8 cellular contexts compared by ENCODE assay signal in the genomic region with DNA sequence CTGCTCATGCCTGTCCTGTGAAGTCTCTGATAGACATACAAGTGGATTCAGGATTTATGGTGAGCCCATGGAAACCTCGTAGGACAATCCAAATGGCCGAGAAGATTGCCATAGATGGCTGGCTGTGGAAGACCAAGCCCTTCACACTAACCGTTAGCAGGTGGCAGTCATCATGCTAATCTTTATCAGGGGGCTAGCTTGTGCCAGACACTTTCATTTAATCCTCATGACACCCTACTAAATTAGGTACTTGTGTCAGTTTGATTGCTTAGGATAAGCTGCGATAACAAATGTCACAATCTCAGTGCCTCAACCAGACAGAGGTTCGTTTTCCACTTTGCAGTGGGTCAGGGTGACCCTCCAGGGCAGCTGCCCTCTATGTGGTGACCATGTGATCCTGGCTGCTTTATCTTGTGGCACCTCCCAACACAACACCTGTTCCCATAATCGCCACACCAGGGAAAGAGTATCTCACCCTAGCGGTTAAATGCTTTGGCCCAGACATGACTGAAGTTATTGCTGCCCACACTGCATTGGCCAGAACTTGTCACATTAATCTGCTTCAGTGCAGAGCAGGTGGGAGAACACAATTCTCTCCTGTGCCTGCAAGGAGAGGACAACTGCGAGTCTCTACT.
A peak's percentile ranks its signal among the peaks of the same experiment; 100 is the strongest.
DNase-seq lines count a peak whose midpoint lies in the region; ATAC-seq and TF ChIP-seq lines count a peak whose summit lies in the region.

No MANE protein-coding gene starts in this region.

- no peaks in the 10 kb centered on the region for H3K36me3 Mint-ChIP-seq in type B pancreatic cell

- H3K9me3 Mint-ChIP-seq in type B pancreatic cell: no peaks in the 10 kb centered on the region

- H3K27ac ChIP-seq in right atrium auricular region: no peak overlapping the region
- no peak overlapping the region for H3K27ac ChIP-seq in fibroblast of lung (ENCODE audit: insufficient read depth, low read length)

- peaks cover 8% of the 10 kb centered on the region for H3K27me3 Mint-ChIP-seq in type B pancreatic cell

- H3K4me1 Mint-ChIP-seq in type B pancreatic cell (ENCODE audit: unreplicated experiment): peaks cover 9% of the 10 kb centered on the region

- no peak overlapping the region for H3K4me3 Mint-ChIP-seq in type B pancreatic cell

- H3K27ac Mint-ChIP-seq in type B pancreatic cell: no peak overlapping the region

- intact Hi-C loops in left cardiac atrium (cut with DNase I): no loop called here

- H3K4me1 ChIP-seq in right atrium auricular region (no peaks in the 10 kb centered on the region), fibroblast of lung (ENCODE audit: control insufficient read depth, extremely low read depth, insufficient read depth, low read length) (no peaks in the 10 kb centered on the region)

- H3K9ac ChIP-seq in fibroblast of lung (ENCODE audit: insufficient read depth, low read length): no peak overlapping the region

- H3K4me2 ChIP-seq in fibroblast of lung (ENCODE audit: extremely low read depth, insufficient read depth, low read length): no peak overlapping the region

- no peaks in the 10 kb centered on the region for H3K36me3 ChIP-seq in right atrium auricular region
- H3K36me3 ChIP-seq in fibroblast of lung (ENCODE audit: control insufficient read depth, insufficient read depth, low read length): no peaks in the 10 kb centered on the region

- peak; percentile 41 to 47 for ATAC-seq in left cardiac atrium
- no peak for ATAC-seq in HG03196 (IDR thresholded peaks at IDR 0.05; ENCODE audit: unreplicated experiment)

- H3K27me3 ChIP-seq in right atrium auricular region: no peaks in the 10 kb centered on the region
- peaks cover 3% of the 10 kb centered on the region for H3K27me3 ChIP-seq in fibroblast of lung (ENCODE audit: control insufficient read depth, insufficient read depth, low read length)

- no peak overlapping the region for H3K4me3 ChIP-seq in right atrium auricular region
- no peak overlapping the region for H3K4me3 ChIP-seq in fibroblast of lung (replicated peaks in 1 of 4; ENCODE audit: control extremely low read depth in 1 of 4, insufficient read depth in 1 of 4, low read depth in 3 of 4, low read length in 4 of 4)

- no peaks in the 10 kb centered on the region for H4K20me1 ChIP-seq in fibroblast of lung (ENCODE audit: control insufficient read depth, extremely low read depth, insufficient read depth, low read length)

- H2AFZ ChIP-seq in fibroblast of lung (ENCODE audit: low read length): no peak overlapping the region

- H3K79me2 ChIP-seq in fibroblast of lung (ENCODE audit: control insufficient read depth, insufficient read depth, low read length): no peaks in the 10 kb centered on the region

- DNase-seq in left cardiac atrium: no peak
- DNase-seq in right atrium auricular region (ENCODE audit: low spot score): no peak
- DNase-seq in NCI-H82 treated with DMSO at 0.1 percent for 48 hours (lab: John Stamatoyannopoulos, UW; ENCODE audit: unreplicated experiment): peak; percentile 60
- DNase-seq in fibroblast of lung (ENCODE audit: low read depth in 2 of 2): peak; percentile 23 to 43
- DNase-seq in type B pancreatic cell (ENCODE audit: extremely low spot score, unreplicated experiment): no peak
- DNase-seq in stimulated activated naive CD4-positive, alpha-beta T cell (lab: John Stamatoyannopoulos, UW): no peak
- no peak for DNase-seq in NCI-H510A (lab: John Stamatoyannopoulos, UW)

- H3K9me3 ChIP-seq in right atrium auricular region: no peaks in the 10 kb centered on the region
- H3K9me3 ChIP-seq in fibroblast of lung (ENCODE audit: control insufficient read depth, insufficient read depth, low read depth, low read length): no peaks in the 10 kb centered on the region

- TF ChIP-seq CTCF in right atrium auricular region (IDR thresholded peaks at IDR 0.05) (peak in 1 of 2 donors; percentile 39), fibroblast of lung (conservative IDR thresholded peaks at IDR 0.05 in 1 of 2, IDR thresholded peaks at IDR 0.05 in 1 of 2; ENCODE audit: low read depth in 1 of 2, low read length in 2 of 2) (peak; percentile 43 to 54), type B pancreatic cell (conservative IDR thresholded peaks at IDR 0.05) (peak; percentile 53)

Comparison
In these comparisons a context has a peak if more than half of its experiments do, and no peak if none do; other contexts are left out.
1. DNase-seq: peak in NCI-H82 treated with DMSO at 0.1 percent for 48 hours (single experiment) and fibroblast of lung (2 of 2); none in left cardiac atrium (single experiment), right atrium auricular region (single experiment), type B pancreatic cell (single experiment), stimulated activated naive CD4-positive, alpha-beta T cell (0 of 6) and NCI-H510A (single experiment).